Comparison of ENCODE assay signal across 25 cellular contexts in genomic region chr10:53737132-53737531, GRCh38.
"Had no signal": no experiment of that assay in that cellular context is flagged by ENCODE, and none has a peak within 500 bp of the region (broad histone marks: within the 10 kb centered on the region; RNA-seq: fewer than 3 reads in every experiment).

No MANE protein-coding gene starts in this region.

- ATAC-seq: effector memory CD8-positive, alpha-beta T cell; esophagus mucosa; foreskin keratinocyte; gastrocnemius medialis; gastroesophageal sphincter; heart left ventricle; heart right ventricle had no signal

- H3K27ac ChIP-seq: colonic mucosa, coronary artery, dorsolateral prefrontal cortex, epithelial cell of prostate, esophagus muscularis mucosa, esophagus squamous epithelium, foreskin keratinocyte, gastrocnemius medialis, gastroesophageal sphincter, heart left ventricle, heart right ventricle had no signal

- DNase-seq: colonic mucosa; cortex of kidney; dermis blood vessel endothelial cell; dorsolateral prefrontal cortex; effector CD4-positive, alpha-beta T cell; effector CD8-positive, alpha-beta T cell; effector memory CD4-positive, alpha-beta T cell; effector memory CD8-positive, alpha-beta T cell; endodermal cell; erythroblast; esophagus squamous epithelium; foreskin fibroblast; foreskin keratinocyte; foreskin melanocyte; gastrocnemius medialis; glutamatergic neuron; head of caudate nucleus; heart left ventricle; heart right ventricle had no signal

- H3K4me3 Mint-ChIP-seq: dendritic cell treated with granulocyte-macrophage colony-stimulating factor and Interleukin-4, amounts not matched to agents 40 ng/mL and 50 ng/mL, for 4 days; effector memory CD8-positive, alpha-beta T cell; endodermal cell had no signal

- H3K36me3 ChIP-seq: colonic mucosa, esophagus muscularis mucosa, esophagus squamous epithelium, gastrocnemius medialis, gastroesophageal sphincter, heart left ventricle, heart right ventricle had no signal

- H3K27me3 ChIP-seq: colonic mucosa, dorsolateral prefrontal cortex, esophagus muscularis mucosa, esophagus squamous epithelium, foreskin keratinocyte, gastrocnemius medialis, gastroesophageal sphincter, heart left ventricle, heart right ventricle had no signal

- H3K27ac Mint-ChIP-seq: dendritic cell treated with granulocyte-macrophage colony-stimulating factor and Interleukin-4, amounts not matched to agents 40 ng/mL and 50 ng/mL, for 4 days; effector memory CD8-positive, alpha-beta T cell; endodermal cell had no signal

- H3K9me3 ChIP-seq: colonic mucosa, esophagus muscularis mucosa, esophagus squamous epithelium, gastrocnemius medialis, gastroesophageal sphincter had no signal

- H3K4me3 ChIP-seq: colonic mucosa, coronary artery, dorsolateral prefrontal cortex, esophagus muscularis mucosa, esophagus squamous epithelium, gastrocnemius medialis, gastroesophageal sphincter, heart left ventricle, heart right ventricle had no signal

- H3K4me1 Mint-ChIP-seq: endodermal cell had no signal

- H3K4me1 ChIP-seq: colonic mucosa, esophagus muscularis mucosa, esophagus squamous epithelium, foreskin keratinocyte, gastrocnemius medialis, gastroesophageal sphincter, heart left ventricle, heart right ventricle had no signal

- H3K27me3 Mint-ChIP-seq: dendritic cell treated with granulocyte-macrophage colony-stimulating factor and Interleukin-4, amounts not matched to agents 40 ng/mL and 50 ng/mL, for 4 days; effector memory CD8-positive, alpha-beta T cell had no signal

- H3K9me3 Mint-ChIP-seq: endodermal cell had no signal
